ENCODE assay signal across 8 cellular contexts in the genomic region with DNA sequence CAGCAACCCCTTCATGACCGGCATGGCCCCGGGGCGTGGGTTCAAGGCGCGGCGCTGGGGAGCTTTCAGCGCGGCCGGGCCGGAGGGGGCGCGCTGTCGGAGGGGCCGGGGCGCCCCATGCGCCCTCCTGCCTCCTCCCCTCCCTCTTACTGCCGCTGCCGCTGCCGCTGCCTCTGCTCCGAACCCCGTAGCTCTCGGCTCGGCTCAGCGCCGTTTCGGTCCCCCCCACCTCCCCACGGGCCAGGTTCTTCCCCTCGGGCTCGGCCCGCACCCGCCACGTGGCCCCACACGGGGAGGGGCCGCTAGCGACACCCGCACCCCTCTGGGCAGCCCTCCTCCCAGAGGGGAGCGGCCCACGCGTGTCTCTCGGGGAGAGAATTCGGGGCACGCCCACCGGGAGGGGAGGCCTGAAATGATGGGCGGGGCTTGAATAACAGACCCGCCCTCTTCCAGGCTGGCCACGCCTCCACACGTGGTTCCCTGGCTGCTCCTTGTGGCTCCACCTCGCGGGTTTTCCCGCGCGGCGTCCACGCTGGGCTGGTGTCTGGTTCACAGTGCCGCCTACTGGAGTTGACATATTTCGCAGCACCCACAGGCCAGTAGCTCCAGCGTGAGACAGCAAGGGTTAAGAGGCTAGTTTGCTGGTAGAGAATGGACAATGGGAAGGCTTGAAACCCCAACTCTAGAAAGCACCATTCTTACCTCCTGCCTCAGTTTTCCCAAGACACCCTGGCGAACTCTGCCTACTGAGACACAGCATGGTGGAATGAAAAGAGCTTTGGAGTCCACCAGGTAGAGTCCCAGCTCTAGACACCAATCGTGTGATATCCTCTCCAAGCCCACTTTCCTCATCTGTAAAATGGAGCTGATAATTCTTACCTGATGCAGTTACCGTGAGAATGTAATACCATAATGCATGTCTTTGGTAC. TPM values are rescaled to one million over a fixed set of nuclear protein-coding genes. Genes with fewer than 3 reads are reported as not detected.
DNase-seq lines count a peak whose midpoint lies in the region; ATAC-seq and TF ChIP-seq lines count a peak whose summit lies in the region.

A gene (minus strand): TSS at position 221 of the 929 bp plus-strand sequence. CDS start 197 bp downstream, at position 24.

- WGBS in esophagus, 2 donors, result 5% methylated on average over 49 to 60 of the region's 60 CpGs

- H3K27ac ChIP-seq in HL-60 (replicated peaks), result no peak within 1 kb of the TSS
- H3K27ac ChIP-seq in esophagus (ENCODE audit: low read depth in 2 of 2, low read length in 1 of 2), result no peak within 1 kb of the TSS
- no peak within 1 kb of the TSS for H3K27ac ChIP-seq in muscle layer of duodenum (ENCODE audit: low read length)

- H3K4me3 ChIP-seq in GM12865 (ENCODE audit: low read depth, low read length) (peak within 1 kb of the TSS; percentile 58), HL-60 (replicated peaks; ENCODE audit: insufficient read depth, low read length) (peak within 1 kb of the TSS; percentile 61), esophagus (ENCODE audit: low read depth in 1 of 2, low read length in 2 of 2) (peak within 1 kb of the TSS; percentile 19 to 34), muscle layer of duodenum (ENCODE audit: low read depth in 1 of 2, low read length in 2 of 2) (peak within 1 kb of the TSS; percentile 16 to 52)

- H3K36me3 ChIP-seq in esophagus (ENCODE audit: control insufficient read depth in 2 of 2, insufficient read depth in 2 of 2, low read length in 1 of 2) (no peaks in the 10 kb centered on the region), muscle layer of duodenum (ENCODE audit: control insufficient read depth in 1 of 2, insufficient read depth in 2 of 2, low read length in 2 of 2) (no peaks in the 10 kb centered on the region)

- H3K27me3 ChIP-seq in HL-60 (ENCODE audit: insufficient read depth, poor library complexity, severe bottlenecking) (no peaks in the 10 kb centered on the region), esophagus (ENCODE audit: control insufficient read depth in 1 of 2, insufficient read depth in 2 of 2, low read length in 2 of 2) (peaks cover 0 to 2% of the 10 kb centered on the region in 2 donors), muscle layer of duodenum (ENCODE audit: low read depth, low read length) (peaks cover 11% of the 10 kb centered on the region)

- H3K9me3 ChIP-seq in esophagus (ENCODE audit: control insufficient read depth in 2 of 2, insufficient read depth in 1 of 2, low read depth in 1 of 2, low read length in 1 of 2) (no peaks in the 10 kb centered on the region), muscle layer of duodenum (ENCODE audit: control insufficient read depth in 1 of 2, low read length in 2 of 2) (no peaks in the 10 kb centered on the region)

- ATAC-seq in HG03025 (IDR thresholded peaks at IDR 0.05; ENCODE audit: low FRiP score, unreplicated experiment), result no peak

- DNase-seq in GM12865 (ENCODE audit: low read depth) (peak; percentile 95), HL-60 (ENCODE audit: low read depth in 1 of 2, low spot score in 1 of 2) (peak; percentile 92 to 94), NOMO-1 (lab: John Stamatoyannopoulos, UW; ENCODE audit: unreplicated experiment in 2 of 2) (peak; percentile 69 to 83), activated T-cell treated with anti-CD3 and anti-CD28 coated beads for 4 hours (peak; percentile 83)
- peak; percentile 74 to 75 for DNase-seq in stimulated activated CD8-positive, alpha-beta memory T cell treated with anti-CD3 and anti-CD28 coated beads, Interleukin-4, amount 100 ng/mL, for 4 hours (ENCODE audit: low read depth in 2 of 2, low spot score in 1 of 2)

- TF ChIP-seq CTCF in GM12865 (IDR thresholded peaks at IDR 0.05; ENCODE audit: insufficient read depth, low read depth, low read length, missing control alignments) (peak; percentile 77), HL-60 (IDR thresholded peaks at IDR 0.05; ENCODE audit: insufficient read depth, low read length) (peak; percentile 73)

- H3K4me1 ChIP-seq in esophagus (ENCODE audit: control insufficient read depth in 2 of 2, insufficient read depth in 2 of 2, low read length in 1 of 2), result peaks cover 7 to 12% of the 10 kb centered on the region in 2 donors
- H3K4me1 ChIP-seq in muscle layer of duodenum (ENCODE audit: control insufficient read depth in 1 of 2, insufficient read depth in 2 of 2, low read length in 2 of 2), result peaks cover 3 to 26% of the 10 kb centered on the region in 2 donors

RNA-seq across cellular contexts. Expression of the gene that starts here (rescaled TPM):
- polyA plus RNA-seq in esophagus, result under 1 TPM; 0.02 to 0.04 TPM
